In the genomic region with DNA sequence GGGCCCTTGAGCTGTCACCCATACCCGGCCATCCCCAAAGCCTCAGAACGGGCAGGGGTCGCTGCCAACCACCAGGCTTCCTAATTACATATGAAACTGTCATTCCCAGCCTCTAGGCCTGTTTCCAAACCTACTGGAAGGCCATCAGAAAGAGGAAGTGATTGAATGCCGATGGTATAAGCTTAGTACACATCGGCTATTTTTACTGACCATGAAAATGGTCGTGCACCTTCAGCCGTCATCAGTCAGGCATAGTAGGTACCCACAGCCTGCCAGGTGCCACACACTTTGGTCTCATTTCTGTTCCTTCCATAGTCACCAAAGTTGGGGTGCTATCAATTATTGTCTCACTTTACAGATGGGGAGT, we compare ENCODE assay signal across 1 cellular context.
TF ChIP-seq lines count a peak whose summit lies in the region.

No MANE protein-coding gene starts in this region.

TF ChIP-seq in GM12878, 131 proteins besides CTCF, POLR2A, EP300 and RAD21:
- no peak for TF ChIP-seq DPF2 (IDR thresholded peaks at IDR 0.05)
- no peak for TF ChIP-seq TARDBP (IDR thresholded peaks at IDR 0.05; ENCODE audit: borderline replicate concordance)
- TF ChIP-seq CREB1 (IDR thresholded peaks at IDR 0.05; ENCODE audit: low read depth): no peak
- TF ChIP-seq PML (IDR thresholded peaks at IDR 0.05; ENCODE audit: low read length): no peak
- TF ChIP-seq SMAD1 (IDR thresholded peaks at IDR 0.05; ENCODE audit: low read depth, partially characterized antibody): no peak
- TF ChIP-seq SPI1 (IDR thresholded peaks at IDR 0.05; ENCODE audit: borderline replicate concordance, insufficient read depth, low read depth, low read length): peak; percentile 65; the same call in 1 of the 2 replicates
- TF ChIP-seq SIX5 (IDR thresholded peaks at IDR 0.05; ENCODE audit: low read depth, low read length, severe bottlenecking): no peak
- no peak for TF ChIP-seq NRF1 (conservative IDR thresholded peaks at IDR 0.05; ENCODE audit: low read depth, low read length)
